In genomic region chr17:2040942-2041560, GRCh38 we compare ENCODE assay signal across 1 cellular context.
TF ChIP-seq lines count a peak whose summit lies in the region.

No MANE protein-coding gene starts in this region.

TF ChIP-seq in endothelial cell of umbilical vein, 7 proteins besides CTCF, POLR2A, EP300 and RAD21:
- no peak for TF ChIP-seq EZH2 (IDR thresholded peaks at IDR 0.05; ENCODE audit: borderline replicate concordance, low read depth, low read length, severe bottlenecking)
- no peak for TF ChIP-seq MYC (IDR thresholded peaks at IDR 0.05; ENCODE audit: low read depth, low read length)
- no peak for TF ChIP-seq GATA2 (IDR thresholded peaks at IDR 0.05; ENCODE audit: insufficient read depth, insufficient read length, low read depth, low read length)
- TF ChIP-seq MAX (IDR thresholded peaks at IDR 0.05; ENCODE audit: insufficient read depth, insufficient read length) = no peak
- TF ChIP-seq POLR2AphosphoS5 (IDR thresholded peaks at IDR 0.05; ENCODE audit: insufficient read depth, low read depth, low read length) = no peak
- no peak for TF ChIP-seq JUN (IDR thresholded peaks at IDR 0.05; ENCODE audit: borderline replicate concordance, insufficient read depth, insufficient read length, low read depth)
- TF ChIP-seq FOS (IDR thresholded peaks at IDR 0.05; ENCODE audit: borderline replicate concordance, insufficient read depth, low read length) = no peak
